8 cellular contexts compared by ENCODE assay signal in the genomic region with DNA sequence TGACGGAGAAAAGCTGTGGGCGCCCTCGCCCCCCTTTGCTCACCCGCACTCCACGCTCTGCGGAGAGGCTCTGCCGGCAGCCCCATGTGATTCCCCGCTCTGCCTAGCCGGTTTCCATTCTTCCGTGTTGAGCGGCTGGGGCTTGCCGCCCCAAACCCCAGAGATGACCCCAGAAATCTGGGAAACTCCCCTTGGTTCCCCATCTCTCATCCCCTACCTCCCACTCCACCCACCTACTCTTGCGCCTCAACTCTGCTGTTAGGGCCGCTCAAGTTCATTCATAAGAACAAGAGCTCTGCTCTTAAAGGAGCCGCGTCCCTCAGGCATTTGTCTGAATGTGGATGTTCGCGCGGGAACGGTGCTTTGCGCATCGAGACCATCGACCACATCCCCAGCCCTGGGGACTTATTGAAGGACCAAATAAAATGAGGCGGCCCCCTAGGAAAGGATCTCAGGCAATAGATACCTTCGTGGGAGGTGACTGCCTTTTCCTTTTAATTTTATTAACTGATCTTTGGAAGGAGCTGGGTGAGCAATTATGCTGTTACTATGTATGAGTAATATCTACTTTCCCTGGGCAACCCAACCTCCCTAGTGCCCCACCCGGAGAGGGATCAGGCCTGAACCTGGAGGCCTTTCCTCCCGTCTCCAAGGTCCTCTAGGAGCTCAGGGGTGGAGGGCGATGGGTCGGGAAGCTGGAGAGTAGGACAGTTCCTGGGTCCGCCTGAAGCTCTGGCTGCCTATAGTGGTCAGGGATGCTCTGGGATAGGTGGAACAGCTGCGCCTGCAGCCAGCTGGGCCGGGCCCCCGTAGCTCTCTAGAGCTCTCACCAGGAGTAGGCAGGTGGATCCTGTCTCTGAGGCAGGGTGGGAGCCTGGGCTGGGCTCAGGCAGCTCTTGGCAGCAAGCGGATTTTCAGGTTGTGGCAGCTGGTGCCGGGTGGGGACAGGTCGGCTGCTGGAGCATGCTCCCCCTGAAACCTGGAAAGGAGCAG. TPM values are rescaled to one million over a fixed set of nuclear protein-coding genes. Genes with fewer than 3 reads are reported as not detected.
DNase-seq lines count a peak whose midpoint lies in the region; ATAC-seq and TF ChIP-seq lines count a peak whose summit lies in the region.

No MANE protein-coding gene starts in this region.

- H3K9ac ChIP-seq in endodermal cell (ENCODE audit: extremely low read depth, low read length, poor library complexity, severe bottlenecking), result peak overlapping the region; percentile 41

- H3K4me1 Mint-ChIP-seq in activated CD8-positive, alpha-beta T cell treated with anti-CD3 and anti-CD28 coated beads, Interleukin-2, amount 10 ng/mL, durations not matched to agents 7 days and 5 days (ENCODE audit: low read depth), result peaks cover 30% of the 10 kb centered on the region
- H3K4me1 Mint-ChIP-seq in endodermal cell, result peaks cover 12% of the 10 kb centered on the region
- peaks cover 19 to 30% (median 24%) of the 10 kb centered on the region in 7 donors for H3K4me1 Mint-ChIP-seq in naive thymus-derived CD4-positive, alpha-beta T cell

- peaks cover 3% of the 10 kb centered on the region for H3K36me3 Mint-ChIP-seq in activated CD8-positive, alpha-beta T cell treated with anti-CD3 and anti-CD28 coated beads, Interleukin-2, amount 10 ng/mL, durations not matched to agents 7 days and 5 days (ENCODE audit: low read depth)
- peaks cover 8% of the 10 kb centered on the region for H3K36me3 Mint-ChIP-seq in endodermal cell (ENCODE audit: low read depth)
- no peaks in the 10 kb centered on the region for H3K36me3 Mint-ChIP-seq in naive thymus-derived CD4-positive, alpha-beta T cell

- ATAC-seq in GM18511 (IDR thresholded peaks at IDR 0.05; ENCODE audit: unreplicated experiment), result peak; percentile 42
- ATAC-seq in HG03135 (IDR thresholded peaks at IDR 0.05; ENCODE audit: unreplicated experiment), result peak; percentile 35
- peak; percentile 51 for ATAC-seq in activated CD8-positive, alpha-beta T cell treated with anti-CD3 and anti-CD28 coated beads, Interleukin-2, amount 10 ng/mL, durations not matched to agents 7 days and 5 days
- ATAC-seq in naive thymus-derived CD4-positive, alpha-beta T cell, result peak; percentile 54

- TF ChIP-seq CTCF in endodermal cell (conservative IDR thresholded peaks at IDR 0.05), result no peak

- no peaks in the 10 kb centered on the region for H3K4me1 ChIP-seq in endodermal cell (ENCODE audit: control insufficient read depth, insufficient read depth, low read length)
- H3K4me1 ChIP-seq in naive thymus-derived CD4-positive, alpha-beta T cell (ENCODE audit: control insufficient read depth in 2 of 2, insufficient read depth in 2 of 2, low read length in 2 of 2), result peaks cover 7 to 20% of the 10 kb centered on the region in 2 donors

- H3K4me3 Mint-ChIP-seq in activated CD8-positive, alpha-beta T cell treated with anti-CD3 and anti-CD28 coated beads, Interleukin-2, amount 10 ng/mL, durations not matched to agents 7 days and 5 days, result peak overlapping the region; percentile 91
- peak overlapping the region; percentile 72 for H3K4me3 Mint-ChIP-seq in endodermal cell
- peak overlapping the region; percentile 89 to 97 (median 94) for H3K4me3 Mint-ChIP-seq in naive thymus-derived CD4-positive, alpha-beta T cell

- H3K9me3 Mint-ChIP-seq in activated CD8-positive, alpha-beta T cell treated with anti-CD3 and anti-CD28 coated beads, Interleukin-2, amount 10 ng/mL, durations not matched to agents 7 days and 5 days (ENCODE audit: insufficient read depth), result no peaks in the 10 kb centered on the region
- no peaks in the 10 kb centered on the region for H3K9me3 Mint-ChIP-seq in endodermal cell
- H3K9me3 Mint-ChIP-seq in naive thymus-derived CD4-positive, alpha-beta T cell, result peaks cover 0 to under 1% (median 0%) of the 10 kb centered on the region in 11 donors

- peaks cover 21% of the 10 kb centered on the region for H3K27me3 ChIP-seq in endodermal cell (ENCODE audit: control insufficient read depth, insufficient read depth, low read length, poor library complexity, severe bottlenecking)
- H3K27me3 ChIP-seq in naive thymus-derived CD4-positive, alpha-beta T cell (ENCODE audit: control insufficient read depth in 2 of 2, insufficient read depth in 2 of 2, low read length in 2 of 2), result no peaks in the 10 kb centered on the region

- H3K36me3 ChIP-seq in endodermal cell (ENCODE audit: control insufficient read depth, insufficient read depth, low read length), result no peaks in the 10 kb centered on the region
- no peaks in the 10 kb centered on the region for H3K36me3 ChIP-seq in naive thymus-derived CD4-positive, alpha-beta T cell (ENCODE audit: control insufficient read depth in 2 of 3, insufficient read depth in 3 of 3, low read length in 3 of 3)

- peak; percentile 52 for DNase-seq in ACHN
- peak; percentile 98 for DNase-seq in NCI-H510A (lab: John Stamatoyannopoulos, UW)
- peak; percentile 63 for DNase-seq in activated CD8-positive, alpha-beta T cell treated with anti-CD3 and anti-CD28 coated beads, Interleukin-2, amount 10 ng/mL, durations not matched to agents 7 days and 5 days
- DNase-seq in endodermal cell, result peak; percentile 64
- peak in 7 of 9 donors; percentile 15 to 79 (median 25) for DNase-seq in naive thymus-derived CD4-positive, alpha-beta T cell
- DNase-seq in substantia nigra (lab: John Stamatoyannopoulos, UW), result peak in 9 of 49 donors; percentile 8 to 59 (median 34)

- in situ Hi-C loops in ACHN (cut with HindIII; ENCODE audit: low pct_ligation_motif_present, low pct_unique_long_range_greater_than_20kb, low sequenced_read_pairs), result no loop called here

- peak overlapping the region; percentile 82 for H3K4me3 ChIP-seq in endodermal cell (ENCODE audit: low read length)
- H3K4me3 ChIP-seq in naive thymus-derived CD4-positive, alpha-beta T cell (ENCODE audit: low read length), result peak overlapping the region; percentile 84

- H3K27me3 Mint-ChIP-seq in activated CD8-positive, alpha-beta T cell treated with anti-CD3 and anti-CD28 coated beads, Interleukin-2, amount 10 ng/mL, durations not matched to agents 7 days and 5 days (ENCODE audit: low read depth), result peaks cover 2% of the 10 kb centered on the region
- H3K27me3 Mint-ChIP-seq in endodermal cell (ENCODE audit: insufficient read depth), result peaks cover 38% of the 10 kb centered on the region
- H3K27me3 Mint-ChIP-seq in naive thymus-derived CD4-positive, alpha-beta T cell, result peaks cover 0 to 5% (median 0%) of the 10 kb centered on the region in 5 donors

- WGBS in endodermal cell (ENCODE audit: insufficient coverage in 1 of 2, insufficient read length in 1 of 2), 2 experiments, result 16 to 25% methylated on average over 22 to 36 of the region's 36 CpGs

- POLR2A ChIA-PET in activated CD8-positive, alpha-beta T cell treated with anti-CD3 and anti-CD28 coated beads, Interleukin-2, amount 10 ng/mL, durations not matched to agents 7 days and 5 days (lab: Charles Lee), result interaction anchor here (0.6 to 1.9 kb wide), 3 partner anchors 19 to 217 kb away, joined by 3 to 8 read pairs (median 3); partner anchors contain the start of genes CAP1 and PPIE
- POLR2A ChIA-PET in naive thymus-derived CD4-positive, alpha-beta T cell (lab: Charles Lee), result no interaction called here

- intact Hi-C loops in naive thymus-derived CD4-positive, alpha-beta T cell (cut with micrococcal nuclease), result loop anchor here in 1 of 2 donors (1.0 to 2.0 kb wide), 3 partner anchors 17 to 73 kb away; partner anchors contain the start of gene TRIT1

- CTCF ChIA-PET in activated CD8-positive, alpha-beta T cell treated with anti-CD3 and anti-CD28 coated beads, Interleukin-2, amount 10 ng/mL, durations not matched to agents 7 days and 5 days (lab: Charles Lee), result interaction anchor here (0.7 to 2.9 kb wide), 8 partner anchors 16 to 156 kb away, joined by 3 to 18 read pairs (median 4); no protein-coding TSS in a partner anchor
- CTCF ChIA-PET in naive thymus-derived CD4-positive, alpha-beta T cell (lab: Charles Lee), result interaction anchor here (0.6 to 1.8 kb wide), 4 partner anchors 18 to 77 kb away, joined by 3 to 9 read pairs (median 3); no protein-coding TSS in a partner anchor

- peak overlapping the region; percentile 81 for H3K27ac Mint-ChIP-seq in activated CD8-positive, alpha-beta T cell treated with anti-CD3 and anti-CD28 coated beads, Interleukin-2, amount 10 ng/mL, durations not matched to agents 7 days and 5 days
- no peak overlapping the region for H3K27ac Mint-ChIP-seq in endodermal cell
- H3K27ac Mint-ChIP-seq in naive thymus-derived CD4-positive, alpha-beta T cell, result peak overlapping the region in 8 of 9 donors; percentile 25 to 95 (median 78)

- H3K27ac ChIP-seq in endodermal cell (ENCODE audit: low read depth, low read length), result no peak overlapping the region
- H3K27ac ChIP-seq in naive thymus-derived CD4-positive, alpha-beta T cell (ENCODE audit: low read depth, low read length), result peak overlapping the region; percentile 28
- H3K27ac ChIP-seq in substantia nigra (ENCODE audit: low read depth, low read length, poor library complexity, severe bottlenecking), result peak overlapping the region; percentile 68

- peaks cover 3% of the 10 kb centered on the region for H3K9me3 ChIP-seq in endodermal cell (ENCODE audit: control insufficient read depth, low read length)
- H3K9me3 ChIP-seq in naive thymus-derived CD4-positive, alpha-beta T cell (ENCODE audit: control insufficient read depth in 2 of 3, low read length in 3 of 3), result no peaks in the 10 kb centered on the region

RNA-seq across cellular contexts. Expression of gene MFSD2A, which starts 0.9 kb away (rescaled TPM):
- total RNA-seq in activated CD8-positive, alpha-beta T cell treated with anti-CD3 and anti-CD28 coated beads, Interleukin-2, amount 10 ng/mL, durations not matched to agents 7 days and 5 days, result 1 to 10 TPM; 4.1 TPM
- 1 to 10 TPM; 6.3 to 8.5 TPM for total RNA-seq in endodermal cell
- polyA plus RNA-seq in endodermal cell (2013, experiment 1 of 2), result 20.2 TPM
- polyA plus RNA-seq in endodermal cell (2013, experiment 2 of 2), result 21.5 TPM
- 1 to 10 TPM in 4 of 5 experiments, under 1 TPM in 1; 0.70 to 8.7 (median 4.4) TPM for total RNA-seq in naive thymus-derived CD4-positive, alpha-beta T cell
- polyA plus RNA-seq in naive thymus-derived CD4-positive, alpha-beta T cell, result under 1 TPM; 0.14 to 0.43 TPM

RNA-seq across cellular contexts. Expression of gene MYCL, which starts 54.1 kb away (rescaled TPM):
- not detected for total RNA-seq in activated CD8-positive, alpha-beta T cell treated with anti-CD3 and anti-CD28 coated beads, Interleukin-2, amount 10 ng/mL, durations not matched to agents 7 days and 5 days
- 10 to 100 TPM; 35.0 to 39.5 TPM for total RNA-seq in endodermal cell
- 44.2 TPM for polyA plus RNA-seq in endodermal cell (2013, experiment 1 of 2)
- polyA plus RNA-seq in endodermal cell (2013, experiment 2 of 2), result 38.5 TPM
- 1 to 10 TPM in 2 of 5 experiments, under 1 TPM in 2, not detected in 1; 0.30 to 8.1 (median 0.83) TPM for total RNA-seq in naive thymus-derived CD4-positive, alpha-beta T cell
- under 1 TPM in 1 of 2 donors, not detected in 1; 0.05 TPM for polyA plus RNA-seq in naive thymus-derived CD4-positive, alpha-beta T cell
